Comparison of ENCODE assay signal across 21 cellular contexts in the genomic region with DNA sequence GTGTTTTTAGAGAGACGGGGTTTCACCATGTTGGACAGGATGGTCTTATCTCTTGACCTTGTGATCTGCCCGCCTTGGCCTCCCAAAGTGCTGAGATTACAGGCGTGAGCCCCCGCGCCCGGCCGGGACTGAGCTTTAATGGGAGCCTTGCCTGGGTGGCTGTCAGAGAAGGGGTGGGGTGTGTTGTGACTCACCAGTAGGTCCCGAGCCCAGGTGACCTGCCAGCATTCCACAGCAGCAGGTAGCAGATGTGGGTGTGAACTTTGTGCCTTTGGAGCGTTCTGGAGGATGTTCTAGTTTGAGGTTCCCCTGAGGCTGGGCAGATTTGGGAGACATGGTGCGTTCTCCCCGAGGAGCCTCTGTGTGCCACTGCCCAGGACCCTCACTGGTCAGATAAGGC. TPM values are rescaled to one million over a fixed set of nuclear protein-coding genes. Genes with fewer than 3 reads are reported as not detected.
DNase-seq lines count a peak whose midpoint lies in the region; ATAC-seq and TF ChIP-seq lines count a peak whose summit lies in the region.
"Had no signal": no experiment of that assay in that cellular context is flagged by ENCODE, and none has a peak within 500 bp of the region (broad histone marks: within the 10 kb centered on the region; RNA-seq: fewer than 3 reads in every experiment).

No MANE protein-coding gene starts in this region.

- H3K9me3 ChIP-seq in RWPE2 (ENCODE audit: severe bottlenecking), result no peaks in the 10 kb centered on the region
- H3K9me3 ChIP-seq in esophagus squamous epithelium, result no peaks in the 10 kb centered on the region
- no peaks in the 10 kb centered on the region for H3K9me3 ChIP-seq in naive thymus-derived CD4-positive, alpha-beta T cell (ENCODE audit: control insufficient read depth in 2 of 3, low read length in 3 of 3)
- H3K9me3 ChIP-seq: psoas muscle, SJSA1, upper lobe of left lung had no signal

- H3K36me3 Mint-ChIP-seq in progenitor cell of endocrine pancreas (ENCODE audit: insufficient read depth), result peaks cover 14% of the 10 kb centered on the region
- peaks cover 3 to 26% (median 9%) of the 10 kb centered on the region in 5 donors for H3K36me3 Mint-ChIP-seq in naive thymus-derived CD4-positive, alpha-beta T cell

- no peak for TF ChIP-seq CTCF in RWPE2 (IDR thresholded peaks at IDR 0.05; ENCODE audit: poor library complexity, severe bottlenecking)
- TF ChIP-seq CTCF in esophagus squamous epithelium (IDR thresholded peaks at IDR 0.05), result no peak
- TF ChIP-seq CTCF in progenitor cell of endocrine pancreas (IDR thresholded peaks at IDR 0.05; ENCODE audit: unreplicated experiment), result no peak

- no peak for TF ChIP-seq POLR2A in esophagus squamous epithelium (IDR thresholded peaks at IDR 0.05)

- POLR2A ChIA-PET in naive thymus-derived CD4-positive, alpha-beta T cell (lab: Charles Lee), result interaction anchor here (1.0 to 1.3 kb wide), 2 partner anchors 12 to 14 kb away, joined by 4 to 5 read pairs; a partner anchor contains a TSS

- intact Hi-C loops in esophagus squamous epithelium (cut with DNase I), result no loop called here
- intact Hi-C loops in naive thymus-derived CD4-positive, alpha-beta T cell (cut with micrococcal nuclease), result no loop called here

- H3K27me3 ChIP-seq in RWPE2 (ENCODE audit: insufficient read depth, poor library complexity, severe bottlenecking) (no peaks in the 10 kb centered on the region), esophagus squamous epithelium (no peaks in the 10 kb centered on the region)
- no peaks in the 10 kb centered on the region for H3K27me3 ChIP-seq in naive thymus-derived CD4-positive, alpha-beta T cell (ENCODE audit: control insufficient read depth in 2 of 2, insufficient read depth in 2 of 2, low read length in 2 of 2)
- H3K27me3 ChIP-seq: neural progenitor cell, SJSA1, upper lobe of left lung had no signal

- peaks cover 3% of the 10 kb centered on the region for H3K4me1 Mint-ChIP-seq in progenitor cell of endocrine pancreas (ENCODE audit: low read depth)
- H3K4me1 Mint-ChIP-seq in naive thymus-derived CD4-positive, alpha-beta T cell, result peaks cover 15 to 55% (median 30%) of the 10 kb centered on the region in 7 donors

- 31 to 37% methylated on average over 2 of the region's 11 CpGs for WGBS in esophagus squamous epithelium, 2 donors

- H3K36me3 ChIP-seq in RWPE2 (ENCODE audit: low read depth) (peaks cover 83% of the 10 kb centered on the region), esophagus squamous epithelium (peaks cover 57 to 99% (median 68%) of the 10 kb centered on the region in 3 donors)
- peaks cover 25 to 91% (median 50%) of the 10 kb centered on the region in 3 experiments for H3K36me3 ChIP-seq in naive thymus-derived CD4-positive, alpha-beta T cell (ENCODE audit: control insufficient read depth in 2 of 3, insufficient read depth in 3 of 3, low read length in 3 of 3)
- H3K36me3 ChIP-seq: neural progenitor cell had no signal

- H3K4me3 ChIP-seq in RWPE2 (ENCODE audit: severe bottlenecking) (no peak overlapping the region), esophagus squamous epithelium (no peak overlapping the region)
- H3K4me3 ChIP-seq in naive thymus-derived CD4-positive, alpha-beta T cell (ENCODE audit: low read length), result no peak overlapping the region
- H3K4me3 ChIP-seq: neural progenitor cell, psoas muscle, SJSA1, upper lobe of left lung had no signal

- CTCF ChIA-PET in naive thymus-derived CD4-positive, alpha-beta T cell (lab: Charles Lee), result interaction anchor here (0.7 kb wide), 1 partner anchor 501 kb away, joined by 3 read pairs; no protein-coding TSS in a partner anchor

- DNase-seq in HPDE6-E6E7 (ENCODE audit: extremely low spot score) (peak; percentile 66), RWPE2 (ENCODE audit: low spot score) (no peak), esophagus squamous epithelium (lab: John Stamatoyannopoulos, UW) (no peak), progenitor cell of endocrine pancreas (ENCODE audit: low spot score, unreplicated experiment) (no peak), occipital lobe (lab: John Stamatoyannopoulos, UW) (no peak)
- no peak for DNase-seq in naive thymus-derived CD4-positive, alpha-beta T cell
- DNase-seq: activated CD4-positive, alpha-beta T cell treated with anti-CD3 and anti-CD28 coated beads, Interleukin-2, amount 50 U/mL, for 4 hours; activated naive CD4-positive, alpha-beta T cell; EL; glutamatergic neuron; HFFc6; NCI-H748 treated with DMSO at 0.1 percent for 48 hours; psoas muscle; T-helper 2 cell; upper lobe of left lung had no signal

- no peak overlapping the region for H3K4me3 Mint-ChIP-seq in progenitor cell of endocrine pancreas (ENCODE audit: low read depth)
- no peak overlapping the region for H3K4me3 Mint-ChIP-seq in naive thymus-derived CD4-positive, alpha-beta T cell
- H3K4me3 Mint-ChIP-seq: HFFc6; neural progenitor cell; stimulated activated naive CD8-positive, alpha-beta T cell treated with anti-CD3 and anti-CD28 coated beads, Interleukin-15, Interleukin-2, amounts not matched to agents 100 ng/mL and 50 ng/mL, for 24 hours had no signal

- ATAC-seq in RWPE2 (ENCODE audit: low read depth), result peak; percentile 56; the same call in 2 of the 3 replicates
- no peak for ATAC-seq in GM21529 (IDR thresholded peaks at IDR 0.05; ENCODE audit: unreplicated experiment)
- no peak for ATAC-seq in GM21717 (IDR thresholded peaks at IDR 0.05; ENCODE audit: unreplicated experiment)
- ATAC-seq in naive thymus-derived CD4-positive, alpha-beta T cell, result no peak
- ATAC-seq: psoas muscle had no signal

- H3K9me3 Mint-ChIP-seq in progenitor cell of endocrine pancreas (ENCODE audit: low read depth), result no peaks in the 10 kb centered on the region
- H3K9me3 Mint-ChIP-seq in naive thymus-derived CD4-positive, alpha-beta T cell, result no peaks in the 10 kb centered on the region
- H3K9me3 Mint-ChIP-seq: HFFc6; neural progenitor cell; stimulated activated naive CD8-positive, alpha-beta T cell treated with anti-CD3 and anti-CD28 coated beads, Interleukin-15, Interleukin-2, amounts not matched to agents 100 ng/mL and 50 ng/mL, for 24 hours had no signal

- no peaks in the 10 kb centered on the region for H3K27me3 Mint-ChIP-seq in progenitor cell of endocrine pancreas
- H3K27me3 Mint-ChIP-seq in naive thymus-derived CD4-positive, alpha-beta T cell, result no peaks in the 10 kb centered on the region
- H3K27me3 Mint-ChIP-seq: stimulated activated naive CD8-positive, alpha-beta T cell treated with anti-CD3 and anti-CD28 coated beads, Interleukin-15, Interleukin-2, amounts not matched to agents 100 ng/mL and 50 ng/mL, for 24 hours had no signal

- H3K27ac ChIP-seq in RWPE2 (ENCODE audit: poor library complexity, severe bottlenecking) (no peak overlapping the region), esophagus squamous epithelium (peak overlapping the region; percentile 12 to 65 (median 48))
- H3K27ac ChIP-seq in naive thymus-derived CD4-positive, alpha-beta T cell (ENCODE audit: low read depth, low read length), result no peak overlapping the region
- H3K27ac ChIP-seq: neural progenitor cell, psoas muscle, SJSA1, upper lobe of left lung, VCaP had no signal

- no peaks in the 10 kb centered on the region for H3K4me1 ChIP-seq in RWPE2 (ENCODE audit: insufficient read depth, poor library complexity, severe bottlenecking)
- H3K4me1 ChIP-seq in esophagus squamous epithelium, result peaks cover 0 to 40% (median 5%) of the 10 kb centered on the region in 3 donors
- peaks cover 4 to 10% of the 10 kb centered on the region in 2 donors for H3K4me1 ChIP-seq in naive thymus-derived CD4-positive, alpha-beta T cell (ENCODE audit: control insufficient read depth in 2 of 2, insufficient read depth in 2 of 2, low read length in 2 of 2)
- H3K4me1 ChIP-seq: neural progenitor cell, psoas muscle had no signal

- H3K27ac Mint-ChIP-seq in progenitor cell of endocrine pancreas, result peak overlapping the region; percentile 56
- peak overlapping the region in 1 of 9 donors; percentile 25 for H3K27ac Mint-ChIP-seq in naive thymus-derived CD4-positive, alpha-beta T cell
- H3K27ac Mint-ChIP-seq: HFFc6; neural progenitor cell; stimulated activated naive CD8-positive, alpha-beta T cell treated with anti-CD3 and anti-CD28 coated beads, Interleukin-15, Interleukin-2, amounts not matched to agents 100 ng/mL and 50 ng/mL, for 24 hours had no signal

RNA-seq across cellular contexts. Expression of a gene that starts 7.1 kb away (rescaled TPM):
- total RNA-seq in esophagus squamous epithelium (100 to 1,000 TPM in 1 of 4 donors, 10 to 100 TPM in 3; 52.1 to 168 (median 77.4) TPM), progenitor cell of endocrine pancreas (115 and 118 TPM in 2 replicates), occipital lobe (20.7 TPM)
- 10 to 100 TPM; 45.2 to 67.1 (median 52.2) TPM for total RNA-seq in naive thymus-derived CD4-positive, alpha-beta T cell
- 10 to 100 TPM in 1 of 2 donors, 1 to 10 TPM in 1; 9.2 to 20.4 TPM for polyA plus RNA-seq in naive thymus-derived CD4-positive, alpha-beta T cell

RNA-seq across cellular contexts. Expression of a gene that starts 13.1 kb away (rescaled TPM):
- 100 to 1,000 TPM in 2 of 4 donors, 10 to 100 TPM in 2; 85.0 to 112 (median 99.7) TPM for total RNA-seq in esophagus squamous epithelium
- total RNA-seq in progenitor cell of endocrine pancreas, result 275 and 281 TPM in 2 replicates
- total RNA-seq in occipital lobe, result 65.8 TPM
- 100 to 1,000 TPM; 253 to 284 (median 266) TPM for total RNA-seq in naive thymus-derived CD4-positive, alpha-beta T cell
- polyA plus RNA-seq in naive thymus-derived CD4-positive, alpha-beta T cell, result 1 to 10 TPM; 5.7 to 9.8 TPM

RNA-seq across cellular contexts. Expression of a gene that starts 19.9 kb away (rescaled TPM):
- total RNA-seq in esophagus squamous epithelium (1 to 10 TPM; 2.4 to 7.2 (median 4.6) TPM), progenitor cell of endocrine pancreas (23.0 and 23.9 TPM in 2 replicates), occipital lobe (7.8 TPM)
- 1 to 10 TPM; 3.4 to 9.6 (median 4.0) TPM for total RNA-seq in naive thymus-derived CD4-positive, alpha-beta T cell
- 1 to 10 TPM; 2.1 to 2.7 TPM for polyA plus RNA-seq in naive thymus-derived CD4-positive, alpha-beta T cell

RNA-seq across cellular contexts. Expression of a gene that starts 24.5 kb away (rescaled TPM):
- total RNA-seq in esophagus squamous epithelium (10 to 100 TPM; 11.8 to 20.2 (median 14.0) TPM), progenitor cell of endocrine pancreas (38.8 and 40.1 TPM in 2 replicates), occipital lobe (5.6 TPM)
- total RNA-seq in naive thymus-derived CD4-positive, alpha-beta T cell, result 10 to 100 TPM; 27.0 to 35.8 (median 32.1) TPM
- 10 to 100 TPM; 36.7 to 39.5 TPM for polyA plus RNA-seq in naive thymus-derived CD4-positive, alpha-beta T cell

RNA-seq across cellular contexts. Expression of a gene that starts 27.2 kb away (rescaled TPM):
- total RNA-seq in esophagus squamous epithelium (10 to 100 TPM in 3 of 4 donors, 1 to 10 TPM in 1; 8.8 to 19.1 (median 12.9) TPM), progenitor cell of endocrine pancreas (45.9 and 46.2 TPM in 2 replicates), occipital lobe (4.8 TPM)
- total RNA-seq in naive thymus-derived CD4-positive, alpha-beta T cell, result 100 to 1,000 TPM in 2 of 5 experiments, 10 to 100 TPM in 3; 45.2 to 109 (median 65.3) TPM
- 10 to 100 TPM; 14.6 to 20.4 TPM for polyA plus RNA-seq in naive thymus-derived CD4-positive, alpha-beta T cell

Comparison
In these comparisons a context has a peak if more than half of its experiments do, and no peak if none do; other contexts are left out.
1. H3K27ac ChIP-seq: peak in esophagus squamous epithelium (4 of 4); none in RWPE2 (single experiment) and naive thymus-derived CD4-positive, alpha-beta T cell (single experiment).